In genomic region chr6:109595998-109596397, GRCh38 we compare ENCODE assay signal across 8 cellular contexts.
DNase-seq lines count a peak whose midpoint lies in the region; ATAC-seq and TF ChIP-seq lines count a peak whose summit lies in the region.

No MANE protein-coding gene starts in this region.

- H3K9me3 ChIP-seq in gastroesophageal sphincter: peaks cover 0 to 29% (median 0%) of the 10 kb centered on the region in 3 donors

- 17 to 45% methylated on average over 2 of the region's 2 CpGs for WGBS in gastroesophageal sphincter (ENCODE audit: low coverage in 1 of 2), 2 donors

- no peaks in the 10 kb centered on the region for H3K27me3 ChIP-seq in gastroesophageal sphincter

- no peak for TF ChIP-seq EP300 in gastroesophageal sphincter (IDR thresholded peaks at IDR 0.05)

- no peaks in the 10 kb centered on the region for H3K36me3 ChIP-seq in gastroesophageal sphincter

- TF ChIP-seq CTCF in gastroesophageal sphincter (IDR thresholded peaks at IDR 0.05): no peak

- no peaks in the 10 kb centered on the region for H3K4me1 ChIP-seq in gastroesophageal sphincter

- DNase-seq in DMS53 treated with DMSO at 0.1 percent for 48 hours (lab: John Stamatoyannopoulos, UW; ENCODE audit: unreplicated experiment) (peak; percentile 4), HT-29 (ENCODE audit: low spot score) (peak; percentile 15), islet precursor cell (peak; percentile 60), cerebellar cortex (ENCODE audit: low spot score) (no peak)
- no peak for DNase-seq in activated CD4-positive, CD25-positive, alpha-beta regulatory T cell treated with anti-CD3 and anti-CD28 coated beads, Interleukin-2, amount 50 U/mL, for 72 hours

- TF ChIP-seq POLR2A in gastroesophageal sphincter (IDR thresholded peaks at IDR 0.05): no peak

- no peak overlapping the region for H3K4me3 ChIP-seq in gastroesophageal sphincter

- H3K27ac ChIP-seq in gastroesophageal sphincter: no peak overlapping the region

- ATAC-seq in SK-N-SH treated with all-trans-retinoic acid at 6 μM for 48 hours (peak; percentile 62), HG02970 (IDR thresholded peaks at IDR 0.05; ENCODE audit: low FRiP score, unreplicated experiment) (no peak), gastroesophageal sphincter (no peak)

TF ChIP-seq in SK-N-SH treated with all-trans-retinoic acid at 6 μM for 48 hours, 23 proteins besides CTCF, POLR2A, EP300 and RAD21:
- TF ChIP-seq CSDC2 (CRISPR knock-in tag; IDR thresholded peaks at IDR 0.05) (no peak), ZNF70 (CRISPR knock-in tag; IDR thresholded peaks at IDR 0.05) (no peak), TCF4 (CRISPR knock-in tag; IDR thresholded peaks at IDR 0.05; ENCODE audit: borderline replicate concordance) (no peak)

Comparison
In these comparisons a context has a peak if more than half of its experiments do, and no peak if none do; other contexts are left out.
1. DNase-seq: peak in DMS53 treated with DMSO at 0.1 percent for 48 hours (single experiment), HT-29 (single experiment) and islet precursor cell (single experiment); none in cerebellar cortex (single experiment) and activated CD4-positive, CD25-positive, alpha-beta regulatory T cell treated with anti-CD3 and anti-CD28 coated beads, Interleukin-2, amount 50 U/mL, for 72 hours (single experiment).